ENCODE assay signal across 20 cellular contexts in genomic region chr15:27813139-27813538, GRCh38.
"Had no signal": no experiment of that assay in that cellular context is flagged by ENCODE, and none has a peak within 500 bp of the region (broad histone marks: within the 10 kb centered on the region; RNA-seq: fewer than 3 reads in every experiment).

No MANE protein-coding gene starts in this region.

- DNase-seq: dermis blood vessel endothelial cell; dorsolateral prefrontal cortex; effector CD4-positive, alpha-beta T cell; effector memory CD4-positive, alpha-beta T cell; esophagus squamous epithelium; foreskin fibroblast; foreskin melanocyte; gastrocnemius medialis; glutamatergic neuron; head of caudate nucleus; heart right ventricle; hippocampal formation; left cardiac atrium; left lung; left ventricle myocardium superior; lower lobe of right lung; mesenchymal stem cell; mucosa of descending colon had no signal

- H3K4me3 Mint-ChIP-seq: mesothelial cell of epicardium had no signal

- H3K27me3 ChIP-seq: dorsolateral prefrontal cortex, esophagus squamous epithelium, gastrocnemius medialis, heart right ventricle, left lung had no signal

- H3K36me3 ChIP-seq: esophagus squamous epithelium, gastrocnemius medialis, heart right ventricle, left lung, lower lobe of right lung had no signal

- H3K9me3 ChIP-seq: gastrocnemius medialis had no signal

- ATAC-seq: gastrocnemius medialis, heart right ventricle, left cardiac atrium, left lung, left ventricle myocardium superior, mucosa of descending colon had no signal

- H3K27ac ChIP-seq: coronary artery, dorsolateral prefrontal cortex, esophagus squamous epithelium, gastrocnemius medialis, heart right ventricle, left lung, lower lobe of right lung had no signal

- H3K36me3 Mint-ChIP-seq: mesothelial cell of epicardium had no signal

- H3K4me3 ChIP-seq: coronary artery, dorsolateral prefrontal cortex, esophagus squamous epithelium, gastrocnemius medialis, heart right ventricle, left lung, lower lobe of right lung, mucosa of descending colon had no signal

- H3K4me1 ChIP-seq: esophagus squamous epithelium, gastrocnemius medialis, heart right ventricle, left lung, lower lobe of right lung had no signal

- H3K27ac Mint-ChIP-seq: mesothelial cell of epicardium had no signal

- H3K4me1 Mint-ChIP-seq: mesothelial cell of epicardium had no signal
